8 cellular contexts compared by ENCODE assay signal in genomic region chr2:95076705-95077520, GRCh38. TPM values are rescaled to one million over a fixed set of nuclear protein-coding genes. Genes with fewer than 3 reads are reported as not detected.
DNase-seq lines count a peak whose midpoint lies in the region; ATAC-seq, FAIRE-seq and TF ChIP-seq lines count a peak whose summit lies in the region.

No MANE protein-coding gene starts in this region.

- 13 to 14% methylated on average over 44 of the region's 44 CpGs for WGBS in ectodermal cell, 2 experiments

- H3K36me3 Mint-ChIP-seq in activated CD8-positive, alpha-beta T cell treated with anti-CD3 and anti-CD28 coated beads for 36 hours (ENCODE audit: low read depth): peaks cover 14% of the 10 kb centered on the region

- H3K4me3 ChIP-seq in ectodermal cell (ENCODE audit: insufficient read depth, low read depth, low read length): peak overlapping the region; percentile 54

- peak overlapping the region; percentile 80 for H3K4me3 Mint-ChIP-seq in activated CD8-positive, alpha-beta T cell treated with anti-CD3 and anti-CD28 coated beads for 36 hours

- H3K27me3 ChIP-seq in ectodermal cell (ENCODE audit: control insufficient read depth, insufficient read depth, low read length, poor library complexity, severe bottlenecking): no peaks in the 10 kb centered on the region

- FAIRE-seq in GM18507 (lab: Jason Lieb, UNC): peak; percentile 72

- H3K9me3 Mint-ChIP-seq in activated CD8-positive, alpha-beta T cell treated with anti-CD3 and anti-CD28 coated beads for 36 hours: no peaks in the 10 kb centered on the region

- no peaks in the 10 kb centered on the region for H3K36me3 ChIP-seq in ectodermal cell (ENCODE audit: control insufficient read depth, insufficient read depth, low read length)

- H3K27ac ChIP-seq in ectodermal cell (ENCODE audit: insufficient read depth, low read depth, low read length, poor library complexity, severe bottlenecking): no peak overlapping the region

- POLR2A ChIA-PET in activated CD8-positive, alpha-beta T cell treated with anti-CD3 and anti-CD28 coated beads for 36 hours (lab: Charles Lee): interaction anchor here (0.6 to 8.7 kb wide), 9 partner anchors 11 to 89 kb away, joined by 3 to 104 read pairs (median 6); partner anchors contain the start of genes MAL, MRPS5 and ZNF2

- peak overlapping the region; percentile 93 for H3K27ac Mint-ChIP-seq in activated CD8-positive, alpha-beta T cell treated with anti-CD3 and anti-CD28 coated beads for 36 hours

- ATAC-seq in HG03066 (IDR thresholded peaks at IDR 0.05; ENCODE audit: low read depth, unreplicated experiment): peak; percentile 75
- peak; percentile 75 for ATAC-seq in activated CD8-positive, alpha-beta T cell treated with anti-CD3 and anti-CD28 coated beads for 36 hours

- peaks cover 65% of the 10 kb centered on the region for H3K4me1 Mint-ChIP-seq in activated CD8-positive, alpha-beta T cell treated with anti-CD3 and anti-CD28 coated beads for 36 hours (ENCODE audit: low read depth)

- no peaks in the 10 kb centered on the region for H3K4me1 ChIP-seq in ectodermal cell (ENCODE audit: control insufficient read depth, insufficient read depth, low read length)

- CTCF ChIA-PET in activated CD8-positive, alpha-beta T cell treated with anti-CD3 and anti-CD28 coated beads for 36 hours (lab: Charles Lee): interaction anchor here (0.6 to 11.1 kb wide), 15 partner anchors 9 to 268 kb away, joined by 3 to 375 read pairs (median 6); partner anchors contain the start of genes MAL and MRPS5

- peak; percentile 55 for DNase-seq in A172 (ENCODE audit: low spot score)
- DNase-seq in GM18507 (ENCODE audit: extremely low spot score, insufficient read length, low read depth): peak; percentile 52
- peak; percentile 89 for DNase-seq in NCI-H2227 (lab: John Stamatoyannopoulos, UW; ENCODE audit: unreplicated experiment)
- DNase-seq in activated CD8-positive, alpha-beta T cell treated with anti-CD3 and anti-CD28 coated beads for 36 hours: peak; percentile 98
- DNase-seq in medulla oblongata (ENCODE audit: extremely low spot score): peak; percentile 77
- DNase-seq in stimulated activated CD8-positive, alpha-beta memory T cell treated with anti-CD3 and anti-CD28 coated beads, Interleukin-12 subunit alpha, Interleukin-12 subunit beta, amount 100 ng/mL, for 4 hours (ENCODE audit: low read depth): peak; percentile 71

- no peaks in the 10 kb centered on the region for H3K9me3 ChIP-seq in ectodermal cell (ENCODE audit: control insufficient read depth, low read length)

- intact Hi-C loops in activated CD8-positive, alpha-beta T cell treated with anti-CD3 and anti-CD28 coated beads for 36 hours (cut with micrococcal nuclease): loop anchor here (5.0 to 10.0 kb wide), 2 partner anchors 40 to 88 kb away; partner anchors contain the start of gene ZNF2

- TF ChIP-seq CTCF in activated CD8-positive, alpha-beta T cell treated with anti-CD3 and anti-CD28 coated beads for 36 hours (IDR thresholded peaks at IDR 0.05): peak; percentile 90

- no peaks in the 10 kb centered on the region for H3K27me3 Mint-ChIP-seq in activated CD8-positive, alpha-beta T cell treated with anti-CD3 and anti-CD28 coated beads for 36 hours

RNA-seq across cellular contexts. Expression of gene MRPS5, which starts 44.7 kb away (rescaled TPM):
- 60.7 and 84.4 TPM in 2 replicates for total RNA-seq in A172 (2014; rRNA removed; shearing (Covaris generic))
- total RNA-seq in activated CD8-positive, alpha-beta T cell treated with anti-CD3 and anti-CD28 coated beads for 36 hours: 10 to 100 TPM; 93.0 to 96.1 TPM
- polyA plus RNA-seq in ectodermal cell (2013, experiment 1 of 4): 64.1 TPM
- polyA plus RNA-seq in ectodermal cell (2013, experiment 2 of 4): 58.4 TPM
- 56.6 TPM for polyA plus RNA-seq in ectodermal cell (2013, experiment 3 of 4)
- 66.1 TPM for polyA plus RNA-seq in ectodermal cell (2013, experiment 4 of 4)

RNA-seq across cellular contexts. Expression of gene MAL, which starts 51.4 kb away (rescaled TPM):
- not detected in 2 replicates for total RNA-seq in A172 (2014; rRNA removed; shearing (Covaris generic))
- 10 to 100 TPM; 54.0 to 59.2 TPM for total RNA-seq in activated CD8-positive, alpha-beta T cell treated with anti-CD3 and anti-CD28 coated beads for 36 hours
- not detected for polyA plus RNA-seq in ectodermal cell (2013, experiment 1 of 4)
- polyA plus RNA-seq in ectodermal cell (2013, experiment 2 of 4): 0.18 TPM
- polyA plus RNA-seq in ectodermal cell (2013, experiment 3 of 4): 0.37 TPM
- 0.97 TPM for polyA plus RNA-seq in ectodermal cell (2013, experiment 4 of 4)

Comparison
In these comparisons a context has a peak if more than half of its experiments do, and no peak if none do; other contexts are left out.
1. RNA of gene MAL, which starts 51.4 kb away (total RNA-seq): 54.0 to 59.2 TPM in activated CD8-positive, alpha-beta T cell treated with anti-CD3 and anti-CD28 coated beads for 36 hours; not detected in A172; every median in the first group is over 10 times any median in the second.
2. Peak in every context shown above with its lines, with median percentiles within 50 percentile points of each other: DNase-seq.